1 cellular context compared by ENCODE assay signal in the genomic region with DNA sequence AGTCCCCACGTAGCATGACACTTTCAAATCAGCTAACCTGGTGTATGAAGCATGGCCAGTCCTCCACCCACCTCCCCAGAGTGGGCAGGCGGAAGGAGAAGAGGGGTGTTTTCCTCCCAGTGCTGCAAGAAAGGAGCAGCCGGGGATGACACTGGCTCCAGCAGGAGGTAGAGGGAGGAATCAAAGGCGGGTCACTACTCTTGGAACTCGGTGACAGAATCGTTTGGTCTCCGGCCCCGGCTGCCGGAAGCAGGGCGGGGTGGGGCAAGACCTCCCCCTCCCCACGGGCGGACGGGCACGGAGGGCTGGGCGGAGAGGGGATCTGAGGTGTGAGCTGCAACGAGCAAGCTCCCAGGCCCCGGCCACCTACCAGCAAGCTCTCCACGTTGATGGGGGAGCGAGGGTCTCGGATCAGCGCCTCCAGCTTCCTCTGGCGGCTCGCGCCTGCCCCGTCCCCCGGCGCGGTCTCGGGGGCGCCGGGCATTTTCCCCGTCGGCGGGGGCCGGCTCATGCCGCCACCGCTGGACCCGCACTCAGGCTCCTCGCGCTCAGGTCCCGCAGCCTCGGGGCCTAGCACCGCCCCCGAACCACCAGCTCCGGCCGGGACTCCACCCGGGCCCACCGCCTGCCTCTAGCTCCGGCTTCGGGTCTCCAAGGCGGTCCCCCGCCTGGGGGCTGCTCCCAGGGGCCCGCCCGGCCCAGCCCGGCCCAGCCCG.
A peak's percentile ranks its signal among the peaks of the same experiment; 100 is the strongest.
TF ChIP-seq lines count a peak whose summit lies in the region.

No MANE protein-coding gene starts in this region.

TF ChIP-seq in HepG2, 621 proteins besides CTCF, POLR2A, EP300 and RAD21 (continued from another document and continues in another):
- TF ChIP-seq ZNF614 (CRISPR knock-in tag; IDR thresholded peaks at IDR 0.05; ENCODE audit: borderline replicate concordance) (peak; percentile 54; the same call in 1 of the 2 replicates), RORA (CRISPR knock-in tag; IDR thresholded peaks at IDR 0.05) (no peak), NRL (CRISPR knock-in tag; IDR thresholded peaks at IDR 0.05; ENCODE audit: borderline replicate concordance) (no peak), ZMYM4 (CRISPR knock-in tag; IDR thresholded peaks at IDR 0.05) (peak; percentile 44), MIER3 (CRISPR knock-in tag; IDR thresholded peaks at IDR 0.05; ENCODE audit: borderline replicate concordance) (peak; percentile 32; the same call in 1 of the 2 replicates), ZNF264 (CRISPR knock-in tag; IDR thresholded peaks at IDR 0.05) (no peak; the same call in 1 of the 2 replicates), ZMYM3 (CRISPR knock-in tag; IDR thresholded peaks at IDR 0.05) (0 out of 2 replicates have a peak, but pooled peaks have one; percentile 37), TARDBP (CRISPR knock-in tag; IDR thresholded peaks at IDR 0.05) (peak; percentile 83; the same call in 1 of the 2 replicates), ZNF234 (CRISPR knock-in tag; conservative IDR thresholded peaks at IDR 0.05) (0 out of 2 replicates have a peak, but pooled peaks have one; percentile 22), HDAC6 (IDR thresholded peaks at IDR 0.05; ENCODE audit: low read depth, low read length) (no peak), MED13 (CRISPR knock-in tag; IDR thresholded peaks at IDR 0.05) (peak; percentile 92; the same call in 1 of the 2 replicates), REL (CRISPR knock-in tag; conservative IDR thresholded peaks at IDR 0.05) (0 out of 2 replicates have a peak, but pooled peaks have one; percentile 77), SETDB1 (CRISPR knock-in tag; IDR thresholded peaks at IDR 0.05; ENCODE audit: borderline replicate concordance) (no peak), FOXP1 (IDR thresholded peaks at IDR 0.05) (no peak), FOXP1 (CRISPR knock-in tag; IDR thresholded peaks at IDR 0.05) (peak; percentile 28; the same call in 1 of the 2 replicates), WIZ (CRISPR knock-in tag; IDR thresholded peaks at IDR 0.05) (0 out of 2 replicates have a peak, but pooled peaks have one; percentile 45), ZNF772 (CRISPR knock-in tag; IDR thresholded peaks at IDR 0.05) (no peak; the same call in 1 of the 2 replicates), PLRG1 (conservative IDR thresholded peaks at IDR 0.05) (no peak), MED8 (CRISPR knock-in tag; IDR thresholded peaks at IDR 0.05; ENCODE audit: insufficient replicate concordance) (peak; percentile 89), FIP1L1 (IDR thresholded peaks at IDR 0.05; ENCODE audit: borderline replicate concordance, insufficient read depth, low read depth, low read length) (peak; percentile 44), FOXC1 (CRISPR knock-in tag; IDR thresholded peaks at IDR 0.05; ENCODE audit: borderline replicate concordance) (peak; percentile 20; the same call in 1 of the 2 replicates), NFKBIZ (CRISPR knock-in tag; IDR thresholded peaks at IDR 0.05) (peak; percentile 43; the same call in 1 of the 2 replicates), POLR2AphosphoS2 (IDR thresholded peaks at IDR 0.05; ENCODE audit: low read depth, low read length) (peak; percentile 83), NCOA5 (CRISPR knock-in tag; IDR thresholded peaks at IDR 0.05) (no peak), ZNF451 (CRISPR knock-in tag; IDR thresholded peaks at IDR 0.05) (peak; percentile 59; the same call in 1 of the 2 replicates), CEBPG (CRISPR knock-in tag; IDR thresholded peaks at IDR 0.05) (peak; percentile 74), MAFF (IDR thresholded peaks at IDR 0.05; ENCODE audit: low read depth, low read length) (no peak), POLR2AphosphoS5 (IDR thresholded peaks at IDR 0.05; ENCODE audit: low read depth, low read length) (peak; percentile 59), ZNF292 (CRISPR knock-in tag; IDR thresholded peaks at IDR 0.05; ENCODE audit: borderline replicate concordance, low read depth) (peak; percentile 89), ZNF121 (CRISPR knock-in tag; IDR thresholded peaks at IDR 0.05) (peak; percentile 58), MAZ (IDR thresholded peaks at IDR 0.05; ENCODE audit: borderline replicate concordance, low read depth, low read length) (peak; percentile 67), MAZ (CRISPR knock-in tag; IDR thresholded peaks at IDR 0.05; ENCODE audit: low read depth) (no peak), CHCHD3 (CRISPR knock-in tag; IDR thresholded peaks at IDR 0.05) (peak; percentile 65; the same call in 1 of the 2 replicates), NFKB2 (CRISPR knock-in tag; IDR thresholded peaks at IDR 0.05; ENCODE audit: borderline replicate concordance) (peak; percentile 89; the same call in 1 of the 2 replicates), IRF2 (CRISPR knock-in tag; IDR thresholded peaks at IDR 0.05) (0 out of 2 replicates have a peak, but pooled peaks have one; percentile 64), MAF1 (CRISPR knock-in tag; IDR thresholded peaks at IDR 0.05; ENCODE audit: borderline replicate concordance) (peak; percentile 67; the same call in 1 of the 2 replicates)
- TF ChIP-seq, protein P1, sequence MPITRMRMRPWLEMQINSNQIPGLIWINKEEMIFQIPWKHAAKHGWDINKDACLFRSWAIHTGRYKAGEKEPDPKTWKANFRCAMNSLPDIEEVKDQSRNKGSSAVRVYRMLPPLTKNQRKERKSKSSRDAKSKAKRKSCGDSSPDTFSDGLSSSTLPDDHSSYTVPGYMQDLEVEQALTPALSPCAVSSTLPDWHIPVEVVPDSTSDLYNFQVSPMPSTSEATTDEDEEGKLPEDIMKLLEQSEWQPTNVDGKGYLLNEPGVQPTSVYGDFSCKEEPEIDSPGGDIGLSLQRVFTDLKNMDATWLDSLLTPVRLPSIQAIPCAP (CRISPR knock-in tag; IDR thresholded peaks at IDR 0.05; ENCODE audit: low read depth) = 0 out of 2 replicates have a peak, but pooled peaks have one; percentile 80
- TF ChIP-seq, protein P2, sequence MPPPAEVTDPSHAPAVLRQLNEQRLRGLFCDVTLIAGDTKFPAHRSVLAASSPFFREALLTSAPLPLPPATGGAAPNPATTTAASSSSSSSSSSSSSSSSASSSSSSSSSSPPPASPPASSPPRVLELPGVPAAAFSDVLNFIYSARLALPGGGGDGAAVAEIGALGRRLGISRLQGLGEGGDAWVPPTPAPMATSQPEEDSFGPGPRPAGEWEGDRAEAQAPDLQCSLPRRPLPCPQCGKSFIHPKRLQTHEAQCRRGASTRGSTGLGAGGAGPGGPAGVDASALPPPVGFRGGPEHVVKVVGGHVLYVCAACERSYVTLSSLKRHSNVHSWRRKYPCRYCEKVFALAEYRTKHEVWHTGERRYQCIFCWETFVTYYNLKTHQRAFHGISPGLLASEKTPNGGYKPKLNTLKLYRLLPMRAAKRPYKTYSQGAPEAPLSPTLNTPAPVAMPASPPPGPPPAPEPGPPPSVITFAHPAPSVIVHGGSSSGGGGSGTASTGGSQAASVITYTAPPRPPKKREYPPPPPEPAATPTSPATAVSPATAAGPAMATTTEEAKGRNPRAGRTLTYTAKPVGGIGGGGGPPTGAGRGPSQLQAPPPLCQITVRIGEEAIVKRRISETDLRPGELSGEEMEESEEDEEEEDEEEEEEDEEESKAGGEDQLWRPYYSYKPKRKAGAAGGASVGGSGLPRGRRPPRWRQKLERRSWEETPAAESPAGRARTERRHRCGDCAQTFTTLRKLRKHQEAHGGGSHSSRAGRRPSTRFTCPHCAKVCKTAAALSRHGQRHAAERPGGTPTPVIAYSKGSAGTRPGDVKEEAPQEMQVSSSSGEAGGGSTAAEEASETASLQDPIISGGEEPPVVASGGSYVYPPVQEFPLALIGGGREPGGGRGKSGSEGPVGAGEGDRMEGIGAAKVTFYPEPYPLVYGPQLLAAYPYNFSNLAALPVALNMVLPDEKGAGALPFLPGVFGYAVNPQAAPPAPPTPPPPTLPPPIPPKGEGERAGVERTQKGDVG (CRISPR knock-in tag; IDR thresholded peaks at IDR 0.05; ENCODE audit: borderline replicate concordance) = peak; percentile 47; the same call in 1 of the 2 replicates
- TF ChIP-seq, protein P3, sequence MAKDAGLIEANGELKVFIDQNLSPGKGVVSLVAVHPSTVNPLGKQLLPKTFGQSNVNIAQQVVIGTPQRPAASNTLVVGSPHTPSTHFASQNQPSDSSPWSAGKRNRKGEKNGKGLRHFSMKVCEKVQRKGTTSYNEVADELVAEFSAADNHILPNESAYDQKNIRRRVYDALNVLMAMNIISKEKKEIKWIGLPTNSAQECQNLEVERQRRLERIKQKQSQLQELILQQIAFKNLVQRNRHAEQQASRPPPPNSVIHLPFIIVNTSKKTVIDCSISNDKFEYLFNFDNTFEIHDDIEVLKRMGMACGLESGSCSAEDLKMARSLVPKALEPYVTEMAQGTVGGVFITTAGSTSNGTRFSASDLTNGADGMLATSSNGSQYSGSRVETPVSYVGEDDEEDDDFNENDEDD (CRISPR knock-in tag; IDR thresholded peaks at IDR 0.05; ENCODE audit: borderline replicate concordance) = peak; percentile 53
- TF ChIP-seq, protein P4, sequence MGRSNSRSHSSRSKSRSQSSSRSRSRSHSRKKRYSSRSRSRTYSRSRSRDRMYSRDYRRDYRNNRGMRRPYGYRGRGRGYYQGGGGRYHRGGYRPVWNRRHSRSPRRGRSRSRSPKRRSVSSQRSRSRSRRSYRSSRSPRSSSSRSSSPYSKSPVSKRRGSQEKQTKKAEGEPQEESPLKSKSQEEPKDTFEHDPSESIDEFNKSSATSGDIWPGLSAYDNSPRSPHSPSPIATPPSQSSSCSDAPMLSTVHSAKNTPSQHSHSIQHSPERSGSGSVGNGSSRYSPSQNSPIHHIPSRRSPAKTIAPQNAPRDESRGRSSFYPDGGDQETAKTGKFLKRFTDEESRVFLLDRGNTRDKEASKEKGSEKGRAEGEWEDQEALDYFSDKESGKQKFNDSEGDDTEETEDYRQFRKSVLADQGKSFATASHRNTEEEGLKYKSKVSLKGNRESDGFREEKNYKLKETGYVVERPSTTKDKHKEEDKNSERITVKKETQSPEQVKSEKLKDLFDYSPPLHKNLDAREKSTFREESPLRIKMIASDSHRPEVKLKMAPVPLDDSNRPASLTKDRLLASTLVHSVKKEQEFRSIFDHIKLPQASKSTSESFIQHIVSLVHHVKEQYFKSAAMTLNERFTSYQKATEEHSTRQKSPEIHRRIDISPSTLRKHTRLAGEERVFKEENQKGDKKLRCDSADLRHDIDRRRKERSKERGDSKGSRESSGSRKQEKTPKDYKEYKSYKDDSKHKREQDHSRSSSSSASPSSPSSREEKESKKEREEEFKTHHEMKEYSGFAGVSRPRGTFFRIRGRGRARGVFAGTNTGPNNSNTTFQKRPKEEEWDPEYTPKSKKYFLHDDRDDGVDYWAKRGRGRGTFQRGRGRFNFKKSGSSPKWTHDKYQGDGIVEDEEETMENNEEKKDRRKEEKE (IDR thresholded peaks at IDR 0.05) = no peak
- TF ChIP-seq, protein P5, sequence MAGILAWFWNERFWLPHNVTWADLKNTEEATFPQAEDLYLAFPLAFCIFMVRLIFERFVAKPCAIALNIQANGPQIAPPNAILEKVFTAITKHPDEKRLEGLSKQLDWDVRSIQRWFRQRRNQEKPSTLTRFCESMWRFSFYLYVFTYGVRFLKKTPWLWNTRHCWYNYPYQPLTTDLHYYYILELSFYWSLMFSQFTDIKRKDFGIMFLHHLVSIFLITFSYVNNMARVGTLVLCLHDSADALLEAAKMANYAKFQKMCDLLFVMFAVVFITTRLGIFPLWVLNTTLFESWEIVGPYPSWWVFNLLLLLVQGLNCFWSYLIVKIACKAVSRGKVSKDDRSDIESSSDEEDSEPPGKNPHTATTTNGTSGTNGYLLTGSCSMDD (CRISPR knock-in tag; IDR thresholded peaks at IDR 0.05) = no peak
- TF ChIP-seq, protein P6, sequence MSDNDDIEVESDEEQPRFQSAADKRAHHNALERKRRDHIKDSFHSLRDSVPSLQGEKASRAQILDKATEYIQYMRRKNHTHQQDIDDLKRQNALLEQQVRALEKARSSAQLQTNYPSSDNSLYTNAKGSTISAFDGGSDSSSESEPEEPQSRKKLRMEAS (IDR thresholded peaks at IDR 0.05) = peak; percentile 83
- TF ChIP-seq, protein P7, sequence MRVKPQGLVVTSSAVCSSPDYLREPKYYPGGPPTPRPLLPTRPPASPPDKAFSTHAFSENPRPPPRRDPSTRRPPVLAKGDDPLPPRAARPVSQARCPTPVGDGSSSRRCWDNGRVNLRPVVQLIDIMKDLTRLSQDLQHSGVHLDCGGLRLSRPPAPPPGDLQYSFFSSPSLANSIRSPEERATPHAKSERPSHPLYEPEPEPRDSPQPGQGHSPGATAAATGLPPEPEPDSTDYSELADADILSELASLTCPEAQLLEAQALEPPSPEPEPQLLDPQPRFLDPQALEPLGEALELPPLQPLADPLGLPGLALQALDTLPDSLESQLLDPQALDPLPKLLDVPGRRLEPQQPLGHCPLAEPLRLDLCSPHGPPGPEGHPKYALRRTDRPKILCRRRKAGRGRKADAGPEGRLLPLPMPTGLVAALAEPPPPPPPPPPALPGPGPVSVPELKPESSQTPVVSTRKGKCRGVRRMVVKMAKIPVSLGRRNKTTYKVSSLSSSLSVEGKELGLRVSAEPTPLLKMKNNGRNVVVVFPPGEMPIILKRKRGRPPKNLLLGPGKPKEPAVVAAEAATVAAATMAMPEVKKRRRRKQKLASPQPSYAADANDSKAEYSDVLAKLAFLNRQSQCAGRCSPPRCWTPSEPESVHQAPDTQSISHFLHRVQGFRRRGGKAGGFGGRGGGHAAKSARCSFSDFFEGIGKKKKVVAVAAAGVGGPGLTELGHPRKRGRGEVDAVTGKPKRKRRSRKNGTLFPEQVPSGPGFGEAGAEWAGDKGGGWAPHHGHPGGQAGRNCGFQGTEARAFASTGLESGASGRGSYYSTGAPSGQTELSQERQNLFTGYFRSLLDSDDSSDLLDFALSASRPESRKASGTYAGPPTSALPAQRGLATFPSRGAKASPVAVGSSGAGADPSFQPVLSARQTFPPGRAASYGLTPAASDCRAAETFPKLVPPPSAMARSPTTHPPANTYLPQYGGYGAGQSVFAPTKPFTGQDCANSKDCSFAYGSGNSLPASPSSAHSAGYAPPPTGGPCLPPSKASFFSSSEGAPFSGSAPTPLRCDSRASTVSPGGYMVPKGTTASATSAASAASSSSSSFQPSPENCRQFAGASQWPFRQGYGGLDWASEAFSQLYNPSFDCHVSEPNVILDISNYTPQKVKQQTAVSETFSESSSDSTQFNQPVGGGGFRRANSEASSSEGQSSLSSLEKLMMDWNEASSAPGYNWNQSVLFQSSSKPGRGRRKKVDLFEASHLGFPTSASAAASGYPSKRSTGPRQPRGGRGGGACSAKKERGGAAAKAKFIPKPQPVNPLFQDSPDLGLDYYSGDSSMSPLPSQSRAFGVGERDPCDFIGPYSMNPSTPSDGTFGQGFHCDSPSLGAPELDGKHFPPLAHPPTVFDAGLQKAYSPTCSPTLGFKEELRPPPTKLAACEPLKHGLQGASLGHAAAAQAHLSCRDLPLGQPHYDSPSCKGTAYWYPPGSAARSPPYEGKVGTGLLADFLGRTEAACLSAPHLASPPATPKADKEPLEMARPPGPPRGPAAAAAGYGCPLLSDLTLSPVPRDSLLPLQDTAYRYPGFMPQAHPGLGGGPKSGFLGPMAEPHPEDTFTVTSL (CRISPR knock-in tag; IDR thresholded peaks at IDR 0.05; ENCODE audit: borderline replicate concordance) = peak; percentile 55; the same call in 1 of the 2 replicates
- TF ChIP-seq, protein P8, sequence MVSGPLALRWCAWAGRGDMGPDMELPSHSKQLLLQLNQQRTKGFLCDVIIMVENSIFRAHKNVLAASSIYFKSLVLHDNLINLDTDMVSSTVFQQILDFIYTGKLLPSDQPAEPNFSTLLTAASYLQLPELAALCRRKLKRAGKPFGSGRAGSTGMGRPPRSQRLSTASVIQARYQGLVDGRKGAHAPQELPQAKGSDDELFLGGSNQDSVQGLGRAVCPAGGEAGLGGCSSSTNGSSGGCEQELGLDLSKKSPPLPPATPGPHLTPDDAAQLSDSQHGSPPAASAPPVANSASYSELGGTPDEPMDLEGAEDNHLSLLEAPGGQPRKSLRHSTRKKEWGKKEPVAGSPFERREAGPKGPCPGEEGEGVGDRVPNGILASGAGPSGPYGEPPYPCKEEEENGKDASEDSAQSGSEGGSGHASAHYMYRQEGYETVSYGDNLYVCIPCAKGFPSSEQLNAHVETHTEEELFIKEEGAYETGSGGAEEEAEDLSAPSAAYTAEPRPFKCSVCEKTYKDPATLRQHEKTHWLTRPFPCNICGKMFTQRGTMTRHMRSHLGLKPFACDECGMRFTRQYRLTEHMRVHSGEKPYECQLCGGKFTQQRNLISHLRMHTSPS (CRISPR knock-in tag; IDR thresholded peaks at IDR 0.05; ENCODE audit: low read depth) = peak; percentile 76; the same call in 1 of the 2 replicates
